9 cellular contexts compared by ENCODE assay signal in genomic region chr12:44875954-44876553, GRCh38. TPM values are rescaled to one million over a fixed set of nuclear protein-coding genes. Genes with fewer than 3 reads are reported as not detected.
DNase-seq lines count a peak whose midpoint lies in the region; ATAC-seq, FAIRE-seq and TF ChIP-seq lines count a peak whose summit lies in the region.
"Had no signal": no experiment of that assay in that cellular context is flagged by ENCODE, and none has a peak within 500 bp of the region (broad histone marks: within the 10 kb centered on the region; RNA-seq: fewer than 3 reads in every experiment).

Gene NELL2 (minus strand): TSS chr12:44876315. CDS start chr12:44875869, 446 bp downstream.

- no peak for TF ChIP-seq POLR2A in A549 (IDR thresholded peaks at IDR 0.05; ENCODE audit: low read length)

- TF ChIP-seq EP300 in A549 (IDR thresholded peaks at IDR 0.05): no peak

- peak within 1 kb of the TSS; percentile 50 for H3K4me3 ChIP-seq in A549
- peak within 1 kb of the TSS; percentile 28 to 44 for H3K4me3 ChIP-seq in left lung

- H3K4me1 ChIP-seq in A549 (peaks cover 13% of the 10 kb centered on the region), left lung (peaks cover 7 to 23% of the 10 kb centered on the region in 2 donors)

- WGBS in A549 (ENCODE audit: missing lambda C conversion rate): 2% methylated on average over 29 of the region's 54 CpGs

- intact Hi-C loops in left lung (cut with DNase I): no loop called here

- no peak within 1 kb of the TSS for H3K27ac ChIP-seq in A549
- H3K27ac ChIP-seq in left lung: no peak within 1 kb of the TSS

- CTCF ChIA-PET in A549 (lab: Yijun Ruan, JAX): interaction anchor here (1.1 to 2.6 kb wide), 2 partner anchors 55 to 101 kb away, joined by 3 to 11 read pairs; no protein-coding TSS in a partner anchor

- peak; percentile 89 to 93 for ATAC-seq in A549
- peak; percentile 51 for ATAC-seq in GM19397 (IDR thresholded peaks at IDR 0.05; ENCODE audit: unreplicated experiment)
- peak; percentile 94 for ATAC-seq in left lung

- H3K9me3 ChIP-seq in A549 (no peaks in the 10 kb centered on the region), left lung (peaks cover 0 to 10% of the 10 kb centered on the region in 2 donors)

- peaks cover 40 to 85% of the 10 kb centered on the region in 2 donors for H3K27me3 ChIP-seq in left lung

- H3K36me3 ChIP-seq in left lung: no peaks in the 10 kb centered on the region

- POLR2A ChIA-PET in A549 (lab: Yijun Ruan, JAX): no interaction called here

- H3K4me2 ChIP-seq in A549: peak within 1 kb of the TSS; percentile 88

- DNase-seq in A549 (ENCODE audit: low read depth in 1 of 2, low spot score in 1 of 2) (peak; percentile 32 to 49), NCI-H1694 treated with DMSO at 0.1 percent for 48 hours (lab: John Stamatoyannopoulos, UW) (peak; percentile 42), cerebellar cortex (ENCODE audit: low spot score) (peak; percentile 84), left lung (peak in 1 of 2 donors; percentile 82), cortex of kidney (lab: John Stamatoyannopoulos, UW) (no peak)
- DNase-seq in activated CD4-positive, alpha-beta T cell treated with anti-CD3 and anti-CD28 coated beads for 4 hours: peak; percentile 67 to 73
- peak; percentile 68 for DNase-seq in stimulated activated CD4-positive, alpha-beta T cell treated with anti-CD3 and anti-CD28 coated beads, Interleukin-4, amount 100 ng/mL, for 24 hours

- TF ChIP-seq CTCF in A549 (IDR thresholded peaks at IDR 0.05) (no peak), left lung (IDR thresholded peaks at IDR 0.05) (no peak)

- no peak for FAIRE-seq in A549 (lab: Jason Lieb, UNC)
- FAIRE-seq: G401.6 had no signal

- no peak for TF ChIP-seq RAD21 in A549 (conservative IDR thresholded peaks at IDR 0.05 in 1 of 2, IDR thresholded peaks at IDR 0.05 in 1 of 2)

TF ChIP-seq in A549, 52 proteins besides CTCF, POLR2A, EP300 and RAD21:
- TF ChIP-seq, protein P1, sequence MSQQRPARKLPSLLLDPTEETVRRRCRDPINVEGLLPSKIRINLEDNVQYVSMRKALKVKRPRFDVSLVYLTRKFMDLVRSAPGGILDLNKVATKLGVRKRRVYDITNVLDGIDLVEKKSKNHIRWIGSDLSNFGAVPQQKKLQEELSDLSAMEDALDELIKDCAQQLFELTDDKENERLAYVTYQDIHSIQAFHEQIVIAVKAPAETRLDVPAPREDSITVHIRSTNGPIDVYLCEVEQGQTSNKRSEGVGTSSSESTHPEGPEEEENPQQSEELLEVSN (IDR thresholded peaks at IDR 0.05; ENCODE audit: borderline replicate concordance, low read depth): no peak
- TF ChIP-seq RNF2 (IDR thresholded peaks at IDR 0.05; ENCODE audit: borderline replicate concordance, low read depth) (0 out of 2 replicates have a peak, but pooled peaks have one; percentile 11), HDAC2 (IDR thresholded peaks at IDR 0.05) (no peak), SREBF2 (IDR thresholded peaks at IDR 0.05) (no peak), TP53 (CRISPR knock-in tag; IDR thresholded peaks at IDR 0.05) (no peak)
- TF ChIP-seq, protein P2, sequence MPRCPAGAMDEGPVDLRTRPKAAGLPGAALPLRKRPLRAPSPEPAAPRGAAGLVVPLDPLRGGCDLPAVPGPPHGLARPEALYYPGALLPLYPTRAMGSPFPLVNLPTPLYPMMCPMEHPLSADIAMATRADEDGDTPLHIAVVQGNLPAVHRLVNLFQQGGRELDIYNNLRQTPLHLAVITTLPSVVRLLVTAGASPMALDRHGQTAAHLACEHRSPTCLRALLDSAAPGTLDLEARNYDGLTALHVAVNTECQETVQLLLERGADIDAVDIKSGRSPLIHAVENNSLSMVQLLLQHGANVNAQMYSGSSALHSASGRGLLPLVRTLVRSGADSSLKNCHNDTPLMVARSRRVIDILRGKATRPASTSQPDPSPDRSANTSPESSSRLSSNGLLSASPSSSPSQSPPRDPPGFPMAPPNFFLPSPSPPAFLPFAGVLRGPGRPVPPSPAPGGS (IDR thresholded peaks at IDR 0.05): no peak

RNA-seq across cellular contexts. Expression of gene NELL2, which starts in this region (rescaled TPM):
- polyA plus RNA-seq in A549 (2011; rRNA removed) (0.16 and 0.30 TPM in 2 replicates), A549 (2017; fragmentation: RNase III; extraction: RNeasy Plus Mini Kit Qiagen cat#74134 plus additional on column Dnase treatment) (0.07 to 0.16 TPM in 2 of 3 replicates, not detected in the other)
- polyA plus RNA-seq in A549 (2012; cell fraction: cytosol; rRNA removed): 0.11 and 0.16 TPM in 2 replicates
- 0.06 and 0.07 TPM in 2 replicates for polyA plus RNA-seq in A549 (2012; cell fraction: nucleus; rRNA removed)
- 0.58 and 1.4 TPM in 2 replicates for polyA minus RNA-seq in A549 (2011; rRNA and poly(A)+ RNA removed)
- 1 to 10 TPM in 1 of 2 donors, under 1 TPM in 1; 0.41 to 3.4 TPM for total RNA-seq in left lung
